ENCODE assay signal across 10 cellular contexts in genomic region chr15:70033529-70034140, GRCh38.
DNase-seq lines count a peak whose midpoint lies in the region; ATAC-seq and TF ChIP-seq lines count a peak whose summit lies in the region.
"Had no signal": no experiment of that assay in that cellular context is flagged by ENCODE, and none has a peak within 500 bp of the region (broad histone marks: within the 10 kb centered on the region; RNA-seq: fewer than 3 reads in every experiment).

No MANE protein-coding gene starts in this region.

- no peak for ATAC-seq in HG02571 (IDR thresholded peaks at IDR 0.05; ENCODE audit: unreplicated experiment)
- ATAC-seq: natural killer cell treated with Interleukin-12 subunit alpha and Interleukin-12 subunit beta and Interleukin-15 and Interleukin-18, amount 100 ng/mL, for 72 hours had no signal

- TF ChIP-seq CTCF in cardiac fibroblast (IDR thresholded peaks at IDR 0.05; ENCODE audit: low read depth, low read length): no peak

- DNase-seq in DMS 273 (lab: John Stamatoyannopoulos, UW; ENCODE audit: unreplicated experiment) (peak; percentile 85), NCI-H2081 (lab: John Stamatoyannopoulos, UW) (peak; percentile 86 to 92), cardiac fibroblast (ENCODE audit: low read depth in 2 of 2) (peak; percentile 48 to 67), non-pigmented ciliary epithelial cell (ENCODE audit: low read depth) (peak; percentile 11), HT-29 (ENCODE audit: low spot score) (no peak), DMS114 treated with DMSO at 0.1 percent for 48 hours (lab: John Stamatoyannopoulos, UW; ENCODE audit: unreplicated experiment) (no peak), cerebellar nuclear complex (lab: John Stamatoyannopoulos, UW) (no peak)
- DNase-seq: activated T-cell treated with anti-CD3 and anti-CD28 coated beads, Interleukin-2, amount 50 U/mL, for 1 hour had no signal

- H3K4me3 ChIP-seq in cardiac fibroblast (replicated peaks in 1 of 2; ENCODE audit: low read depth in 2 of 2, low read length in 2 of 2): no peak overlapping the region

Comparison
In these comparisons a context has a peak if more than half of its experiments do, and no peak if none do; other contexts are left out.
1. DNase-seq: peak in DMS 273 (single experiment), NCI-H2081 (2 of 2), cardiac fibroblast (2 of 2) and non-pigmented ciliary epithelial cell (single experiment); none in HT-29 (single experiment), DMS114 treated with DMSO at 0.1 percent for 48 hours (single experiment) and cerebellar nuclear complex (0 of 2).